ENCODE assay signal across 10 cellular contexts in genomic region chr1:27570823-27571222, GRCh38. TPM values are rescaled to one million over a fixed set of nuclear protein-coding genes. Genes with fewer than 3 reads are reported as not detected.
DNase-seq lines count a peak whose midpoint lies in the region; ATAC-seq, FAIRE-seq and TF ChIP-seq lines count a peak whose summit lies in the region.
"Had no signal": no experiment of that assay in that cellular context is flagged by ENCODE, and none has a peak within 500 bp of the region (broad histone marks: within the 10 kb centered on the region; RNA-seq: fewer than 3 reads in every experiment).

No MANE protein-coding gene starts in this region.

- no peak for DNase-seq in A549 (ENCODE audit: low read depth in 1 of 2, low spot score in 1 of 2)
- DNase-seq in right cardiac atrium: peak in 1 of 3 donors; percentile 67
- peak; percentile 62 for DNase-seq in progenitor cell of endocrine pancreas (ENCODE audit: low spot score, unreplicated experiment)
- DNase-seq in activated CD4-positive, alpha-beta memory T cell treated with anti-CD3 and anti-CD28 coated beads for 36 hours: no peak
- DNase-seq in posterior vena cava (ENCODE audit: low spot score): no peak
- DNase-seq: NCI-H526 treated with DMSO at 0.1 percent for 48 hours had no signal

- TF ChIP-seq EP300 in A549 (IDR thresholded peaks at IDR 0.05): no peak

- intact Hi-C loops in right cardiac atrium (cut with DNase I): no loop called here
- intact Hi-C loops in activated CD4-positive, alpha-beta memory T cell treated with anti-CD3 and anti-CD28 coated beads for 36 hours (cut with micrococcal nuclease): no loop called here
- intact Hi-C loops in posterior vena cava (cut with DNase I): no loop called here

- no peaks in the 10 kb centered on the region for H3K27me3 Mint-ChIP-seq in progenitor cell of endocrine pancreas
- no peaks in the 10 kb centered on the region for H3K27me3 Mint-ChIP-seq in activated CD4-positive, alpha-beta memory T cell treated with anti-CD3 and anti-CD28 coated beads for 36 hours

- H3K27me3 ChIP-seq in right cardiac atrium (ENCODE audit: control insufficient read depth, insufficient read depth): no peaks in the 10 kb centered on the region

- peak overlapping the region; percentile 97 for H3K27ac Mint-ChIP-seq in progenitor cell of endocrine pancreas
- H3K27ac Mint-ChIP-seq in activated CD4-positive, alpha-beta memory T cell treated with anti-CD3 and anti-CD28 coated beads for 36 hours: no peak overlapping the region

- no peaks in the 10 kb centered on the region for H3K36me3 Mint-ChIP-seq in progenitor cell of endocrine pancreas (ENCODE audit: insufficient read depth)
- no peaks in the 10 kb centered on the region for H3K36me3 Mint-ChIP-seq in activated CD4-positive, alpha-beta memory T cell treated with anti-CD3 and anti-CD28 coated beads for 36 hours

- no peaks in the 10 kb centered on the region for H3K9me3 ChIP-seq in A549
- H3K9me3 ChIP-seq in right cardiac atrium (ENCODE audit: control insufficient read depth, low read length): no peaks in the 10 kb centered on the region

- H3K4me3 Mint-ChIP-seq in progenitor cell of endocrine pancreas (ENCODE audit: low read depth): peak overlapping the region; percentile 69
- H3K4me3 Mint-ChIP-seq in activated CD4-positive, alpha-beta memory T cell treated with anti-CD3 and anti-CD28 coated beads for 36 hours: no peak overlapping the region

- CTCF ChIA-PET in A549 (lab: Yijun Ruan, JAX): interaction anchor here (1.0 to 18.5 kb wide), 6 partner anchors 13 to 92 kb away, joined by 3 to 314 read pairs (median 4); partner anchors contain the start of gene AHDC1
- CTCF ChIA-PET in activated CD4-positive, alpha-beta memory T cell treated with anti-CD3 and anti-CD28 coated beads for 36 hours (lab: Charles Lee): interaction anchor here (0.6 to 8.2 kb wide), 5 partner anchors 13 to 179 kb away, joined by 3 to 102 read pairs (median 5); partner anchors contain the start of gene AHDC1

- ATAC-seq in A549 (no peak), right cardiac atrium (no peak), GM21737 (IDR thresholded peaks at IDR 0.05; ENCODE audit: unreplicated experiment) (no peak), GM21717 (IDR thresholded peaks at IDR 0.05; ENCODE audit: unreplicated experiment) (no peak)
- ATAC-seq: esophagus mucosa had no signal

- no peaks in the 10 kb centered on the region for H3K9me3 Mint-ChIP-seq in progenitor cell of endocrine pancreas (ENCODE audit: low read depth)
- H3K9me3 Mint-ChIP-seq in activated CD4-positive, alpha-beta memory T cell treated with anti-CD3 and anti-CD28 coated beads for 36 hours: no peaks in the 10 kb centered on the region

- no peak for FAIRE-seq in A549 (lab: Jason Lieb, UNC)

- TF ChIP-seq CTCF in A549 (IDR thresholded peaks at IDR 0.05): no peak
- no peak for TF ChIP-seq CTCF in progenitor cell of endocrine pancreas (IDR thresholded peaks at IDR 0.05; ENCODE audit: unreplicated experiment)

- peaks cover 72% of the 10 kb centered on the region for H3K4me1 Mint-ChIP-seq in progenitor cell of endocrine pancreas (ENCODE audit: low read depth)
- peaks cover 12% of the 10 kb centered on the region for H3K4me1 Mint-ChIP-seq in activated CD4-positive, alpha-beta memory T cell treated with anti-CD3 and anti-CD28 coated beads for 36 hours (ENCODE audit: low read depth)

- peaks cover 85% of the 10 kb centered on the region for H3K4me1 ChIP-seq in A549
- H3K4me1 ChIP-seq in right cardiac atrium (ENCODE audit: control insufficient read depth, insufficient read depth, low read length): peaks cover 62% of the 10 kb centered on the region

- WGBS in A549 (ENCODE audit: missing lambda C conversion rate): 100% methylated on average over 2 of the region's 3 CpGs
- WGBS in right cardiac atrium: 55% methylated on average over 3 of the region's 3 CpGs

- no peak for TF ChIP-seq POLR2A in A549 (IDR thresholded peaks at IDR 0.05; ENCODE audit: low read length)

- H3K27ac ChIP-seq in A549 (peak overlapping the region; percentile 61 to 72; a peak in 4 of 6 replicates), angular gyrus (ENCODE audit: low read depth, low read length) (peak overlapping the region; percentile 88), right cardiac atrium (ENCODE audit: low read length) (peak overlapping the region; percentile 10)

- no peak for TF ChIP-seq RAD21 in A549 (conservative IDR thresholded peaks at IDR 0.05 in 1 of 2, IDR thresholded peaks at IDR 0.05 in 1 of 2)

- H3K4me3 ChIP-seq in A549 (no peak overlapping the region), right cardiac atrium (ENCODE audit: low read length) (no peak overlapping the region)

- POLR2A ChIA-PET in A549 (lab: Yijun Ruan, JAX): no interaction called here
- POLR2A ChIA-PET in activated CD4-positive, alpha-beta memory T cell treated with anti-CD3 and anti-CD28 coated beads for 36 hours (lab: Charles Lee): no interaction called here

- H3K4me2 ChIP-seq in A549: peak overlapping the region; percentile 28; the same call in 1 of the 3 replicates

TF ChIP-seq in A549, 52 proteins besides CTCF, POLR2A, EP300 and RAD21:
- no peak for TF ChIP-seq NPAS2 (CRISPR knock-in tag; IDR thresholded peaks at IDR 0.05; ENCODE audit: borderline replicate concordance)
- TF ChIP-seq ELK1 (IDR thresholded peaks at IDR 0.05; ENCODE audit: low read depth, low read length): no peak
- TF ChIP-seq MYC (IDR thresholded peaks at IDR 0.05; ENCODE audit: borderline replicate concordance, low read length): no peak
- no peak for TF ChIP-seq GATA3 (IDR thresholded peaks at IDR 0.05; ENCODE audit: borderline replicate concordance)
- TF ChIP-seq MAZ (IDR thresholded peaks at IDR 0.05; ENCODE audit: borderline replicate concordance, low read depth, low read length): no peak
- no peak for TF ChIP-seq SMC3 (IDR thresholded peaks at IDR 0.05)
- TF ChIP-seq ZFP36 (IDR thresholded peaks at IDR 0.05; ENCODE audit: borderline replicate concordance, partially characterized antibody): no peak
- no peak for TF ChIP-seq MAFK (IDR thresholded peaks at IDR 0.05; ENCODE audit: partially characterized antibody)
- TF ChIP-seq ESRRA (IDR thresholded peaks at IDR 0.05; ENCODE audit: borderline replicate concordance, low read length): no peak
- TF ChIP-seq HEYL (CRISPR knock-in tag; IDR thresholded peaks at IDR 0.05): no peak
- no peak for TF ChIP-seq HDAC2 (IDR thresholded peaks at IDR 0.05)
- TF ChIP-seq CEBPB (IDR thresholded peaks at IDR 0.05): no peak
- TF ChIP-seq HES2 (IDR thresholded peaks at IDR 0.05): no peak
- no peak for TF ChIP-seq ZC3H11A (IDR thresholded peaks at IDR 0.05)
- no peak for TF ChIP-seq RNF2 (IDR thresholded peaks at IDR 0.05; ENCODE audit: borderline replicate concordance, low read depth)
- TF ChIP-seq NFE2L2 (conservative IDR thresholded peaks at IDR 0.05; ENCODE audit: low read length): no peak

RNA-seq across cellular contexts. Expression of gene AHDC1, which starts 33.1 kb away (rescaled TPM):
- polyA plus RNA-seq in A549 (2011; rRNA removed) (1.3 and 2.6 TPM in 2 replicates), A549 (2017; fragmentation: RNase III; extraction: RNeasy Plus Mini Kit Qiagen cat#74134 plus additional on column Dnase treatment) (9.8 to 11.5 TPM (median 10.0 TPM) in 3 replicates), right cardiac atrium (26.3 TPM)
- 5.0 and 6.2 TPM in 2 replicates for polyA plus RNA-seq in A549 (2012; cell fraction: cytosol; rRNA removed)
- 12.9 and 17.1 TPM in 2 replicates for polyA plus RNA-seq in A549 (2012; cell fraction: nucleus; rRNA removed)
- 2.9 and 3.6 TPM in 2 replicates for polyA minus RNA-seq in A549 (2011; rRNA and poly(A)+ RNA removed)
- total RNA-seq in right cardiac atrium (10 to 100 TPM; 40.4 to 53.5 (median 50.6) TPM), progenitor cell of endocrine pancreas (53.3 and 56.3 TPM in 2 replicates), posterior vena cava (10 to 100 TPM; 54.5 to 58.3 TPM)
- total RNA-seq in activated CD4-positive, alpha-beta memory T cell treated with anti-CD3 and anti-CD28 coated beads for 36 hours: 10 to 100 TPM in 1 of 2 experiments, 1 to 10 TPM in 1; 8.3 to 12.1 TPM

Comparison
In these comparisons a context has a peak if more than half of its experiments do, and no peak if none do; other contexts are left out.
1. H3K27ac ChIP-seq: peak in every context shown above with its lines; median percentile 88 in angular gyrus; 66 in A549; 10 in right cardiac atrium.